Comparison of ENCODE assay signal across 20 cellular contexts in genomic region chr9:99235069-99235468, GRCh38. TPM values are rescaled to one million over a fixed set of nuclear protein-coding genes. Genes with fewer than 3 reads are reported as not detected.
DNase-seq lines count a peak whose midpoint lies in the region; ATAC-seq and TF ChIP-seq lines count a peak whose summit lies in the region.
"Had no signal": no experiment of that assay in that cellular context is flagged by ENCODE, and none has a peak within 500 bp of the region (broad histone marks: within the 10 kb centered on the region; RNA-seq: fewer than 3 reads in every experiment).

No MANE protein-coding gene starts in this region.

- peak overlapping the region; percentile 55 for H3K4me2 ChIP-seq in OCI-LY1 (ENCODE audit: low read length)

- no peaks in the 10 kb centered on the region for H4K20me1 ChIP-seq in OCI-LY1 (ENCODE audit: insufficient read depth, low read length)

- peaks cover 4% of the 10 kb centered on the region for H3K9me3 Mint-ChIP-seq in stimulated activated naive CD8-positive, alpha-beta T cell treated with anti-CD3 and anti-CD28 coated beads, Interleukin-15, Interleukin-2, amounts not matched to agents 100 ng/mL and 50 ng/mL, for 24 hours
- H3K9me3 Mint-ChIP-seq in stimulated activated naive CD8-positive, alpha-beta T cell treated with anti-CD3 and anti-CD28 coated beads, Interleukin-15, amount 100 ng/mL, for 72 hours: peaks cover 0 to 6% of the 10 kb centered on the region in 2 donors
- H3K9me3 Mint-ChIP-seq in memory B cell: no peaks in the 10 kb centered on the region

- no peak for DNase-seq in stimulated activated naive CD8-positive, alpha-beta T cell treated with anti-CD3 and anti-CD28 coated beads, Interleukin-15, amount 100 ng/mL, for 72 hours
- DNase-seq in memory B cell (ENCODE audit: low spot score in 2 of 2): no peak
- no peak for DNase-seq in iPS-NIHi11 (ENCODE audit: low spot score)
- no peak for DNase-seq in NCI-H2196 (lab: John Stamatoyannopoulos, UW; ENCODE audit: unreplicated experiment)
- no peak for DNase-seq in amygdala (lab: John Stamatoyannopoulos, UW)
- DNase-seq: 8988T, GF-D8, NCI-H1048, NCI-H1436, NCI-H1930, NCI-H2171, NCI-H446, NCI-H69, PC-3, SIG-M5 had no signal

- H3K27ac ChIP-seq in OCI-LY1 (ENCODE audit: low read depth, low read length, poor library complexity, severe bottlenecking) (peak overlapping the region; percentile 99), thymus (ENCODE audit: low read depth) (peak overlapping the region; percentile 43)
- H3K27ac ChIP-seq: RWPE1 had no signal

- H3K4me3 Mint-ChIP-seq in stimulated activated naive CD8-positive, alpha-beta T cell treated with anti-CD3 and anti-CD28 coated beads, Interleukin-15, Interleukin-2, amounts not matched to agents 100 ng/mL and 50 ng/mL, for 24 hours: no peak overlapping the region
- H3K4me3 Mint-ChIP-seq in stimulated activated naive CD8-positive, alpha-beta T cell treated with anti-CD3 and anti-CD28 coated beads, Interleukin-15, amount 100 ng/mL, for 72 hours: no peak overlapping the region
- no peak overlapping the region for H3K4me3 Mint-ChIP-seq in memory B cell

- no peaks in the 10 kb centered on the region for H3K27me3 Mint-ChIP-seq in stimulated activated naive CD8-positive, alpha-beta T cell treated with anti-CD3 and anti-CD28 coated beads, Interleukin-15, Interleukin-2, amounts not matched to agents 100 ng/mL and 50 ng/mL, for 24 hours
- H3K27me3 Mint-ChIP-seq in stimulated activated naive CD8-positive, alpha-beta T cell treated with anti-CD3 and anti-CD28 coated beads, Interleukin-15, amount 100 ng/mL, for 72 hours: no peaks in the 10 kb centered on the region
- no peaks in the 10 kb centered on the region for H3K27me3 Mint-ChIP-seq in memory B cell

- no peaks in the 10 kb centered on the region for H3F3A ChIP-seq in OCI-LY1 (ENCODE audit: insufficient read depth, low read length)

- no peak for TF ChIP-seq CTCF in OCI-LY1 (IDR thresholded peaks at IDR 0.05; ENCODE audit: low read length)

- peak overlapping the region; percentile 33 for H3K27ac Mint-ChIP-seq in stimulated activated naive CD8-positive, alpha-beta T cell treated with anti-CD3 and anti-CD28 coated beads, Interleukin-15, Interleukin-2, amounts not matched to agents 100 ng/mL and 50 ng/mL, for 24 hours
- peak overlapping the region in 1 of 2 donors; percentile 66 for H3K27ac Mint-ChIP-seq in stimulated activated naive CD8-positive, alpha-beta T cell treated with anti-CD3 and anti-CD28 coated beads, Interleukin-15, amount 100 ng/mL, for 72 hours
- peak overlapping the region; percentile 98 for H3K27ac Mint-ChIP-seq in memory B cell

- peak overlapping the region; percentile 52 for H3K9ac ChIP-seq in OCI-LY1 (ENCODE audit: low read length)

- H3K4me1 Mint-ChIP-seq in stimulated activated naive CD8-positive, alpha-beta T cell treated with anti-CD3 and anti-CD28 coated beads, Interleukin-15, Interleukin-2, amounts not matched to agents 100 ng/mL and 50 ng/mL, for 24 hours (ENCODE audit: low read depth): peaks cover 55% of the 10 kb centered on the region
- peaks cover 61% of the 10 kb centered on the region for H3K4me1 Mint-ChIP-seq in stimulated activated naive CD8-positive, alpha-beta T cell treated with anti-CD3 and anti-CD28 coated beads, Interleukin-15, amount 100 ng/mL, for 72 hours
- H3K4me1 Mint-ChIP-seq in memory B cell: peaks cover 22% of the 10 kb centered on the region

- H3K9me3 ChIP-seq in OCI-LY1 (ENCODE audit: low read length): no peaks in the 10 kb centered on the region
- H3K9me3 ChIP-seq in thymus (ENCODE audit: control insufficient read depth): no peaks in the 10 kb centered on the region
- H3K9me3 ChIP-seq: HAP-1 had no signal

- H3K4me1 ChIP-seq in OCI-LY1 (ENCODE audit: insufficient read depth, low read length, severe bottlenecking): peaks cover 88% of the 10 kb centered on the region
- H3K4me1 ChIP-seq in thymus (ENCODE audit: control insufficient read depth, insufficient read depth, low read length): peaks cover 53% of the 10 kb centered on the region
- H3K4me1 ChIP-seq: HAP-1 had no signal

- ATAC-seq in stimulated activated naive CD8-positive, alpha-beta T cell treated with anti-CD3 and anti-CD28 coated beads, Interleukin-15, amount 100 ng/mL, for 72 hours: no peak
- ATAC-seq in memory B cell (ENCODE audit: low read depth): no peak
- ATAC-seq: PC-3 had no signal

- no peaks in the 10 kb centered on the region for H3K27me3 ChIP-seq in OCI-LY1 (ENCODE audit: insufficient read depth, low read length)
- no peaks in the 10 kb centered on the region for H3K27me3 ChIP-seq in thymus (ENCODE audit: control insufficient read depth, insufficient read depth)

- peaks cover 56% of the 10 kb centered on the region for H3K36me3 ChIP-seq in OCI-LY1 (ENCODE audit: insufficient read depth, low read length)
- peaks cover 3% of the 10 kb centered on the region for H3K36me3 ChIP-seq in thymus (ENCODE audit: control insufficient read depth, insufficient read depth)

- H3K4me3 ChIP-seq in OCI-LY1 (ENCODE audit: low read depth, low read length, poor library complexity, severe bottlenecking) (peak overlapping the region; percentile 9), thymus (ENCODE audit: low read length) (no peak overlapping the region)
- H3K4me3 ChIP-seq: HAP-1 had no signal

- H3K79me2 ChIP-seq in OCI-LY1 (ENCODE audit: insufficient read depth, low read length): no peaks in the 10 kb centered on the region

- H3K9me2 ChIP-seq in OCI-LY1 (ENCODE audit: low read depth, low read length): no peaks in the 10 kb centered on the region

- H3K36me3 Mint-ChIP-seq in stimulated activated naive CD8-positive, alpha-beta T cell treated with anti-CD3 and anti-CD28 coated beads, Interleukin-15, Interleukin-2, amounts not matched to agents 100 ng/mL and 50 ng/mL, for 24 hours (ENCODE audit: low read depth): peaks cover 58% of the 10 kb centered on the region
- H3K36me3 Mint-ChIP-seq in memory B cell: peaks cover 16% of the 10 kb centered on the region

- no peak overlapping the region for H2AFZ ChIP-seq in OCI-LY1 (ENCODE audit: low read length)

RNA-seq across cellular contexts. Expression of gene SEC61B, which starts 13.0 kb away (rescaled TPM):
- polyA plus RNA-seq in thymus: 340 TPM

RNA-seq across cellular contexts. Expression of gene ALG2, which starts 13.3 kb away (rescaled TPM):
- 31.1 TPM for polyA plus RNA-seq in thymus
